9 cellular contexts compared by ENCODE assay signal in the genomic region with DNA sequence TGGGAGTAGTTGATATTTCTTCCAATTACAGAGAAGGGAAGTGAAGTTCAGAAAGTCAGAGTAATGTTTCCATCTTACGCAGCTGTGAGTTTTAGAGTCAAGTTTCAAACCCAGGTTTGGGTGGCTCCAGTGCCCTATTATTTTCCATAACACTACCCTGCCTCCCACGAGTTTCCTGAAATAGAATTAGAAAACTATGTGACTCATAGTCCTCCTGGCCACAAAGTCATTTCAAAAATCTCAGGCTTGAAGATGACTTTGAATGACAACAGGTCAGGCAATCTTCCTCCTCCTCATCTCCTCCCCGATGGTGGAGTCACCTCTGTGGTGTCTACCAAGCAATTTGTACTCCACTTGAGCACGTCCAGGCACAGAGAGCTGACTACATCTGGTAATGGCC.
A peak's percentile ranks its signal among the peaks of the same experiment; 100 is the strongest.
DNase-seq lines count a peak whose midpoint lies in the region; ATAC-seq lines count a peak whose summit lies in the region.
"Had no signal": no experiment of that assay in that cellular context is flagged by ENCODE, and none has a peak within 500 bp of the region (broad histone marks: within the 10 kb centered on the region; RNA-seq: fewer than 3 reads in every experiment).

No MANE protein-coding gene starts in this region.

- H3K36me3 Mint-ChIP-seq in activated CD4-positive, alpha-beta T cell treated with anti-CD3 and anti-CD28 coated beads, Interleukin-2, amount 10 ng/mL, durations not matched to agents 7 days and 5 days (ENCODE audit: low read depth): peaks cover 61% of the 10 kb centered on the region
- H3K36me3 Mint-ChIP-seq in activated T-helper 1 cell treated with anti-CD3 and anti-CD28 coated beads, Interleukin-12 subunit alpha, Interleukin-12 subunit beta, Interleukin-2, Interleukin-4 antibody, amounts not matched to agents 30 ng/mL and 10 ng/mL and 1 ng/mL, durations not matched to agents 14 hours and 24 hours and 36 hours (ENCODE audit: low read depth): peaks cover 10% of the 10 kb centered on the region

- CTCF ChIA-PET in activated CD4-positive, alpha-beta T cell treated with anti-CD3 and anti-CD28 coated beads, Interleukin-2, amount 10 ng/mL, durations not matched to agents 7 days and 5 days (lab: Charles Lee): interaction anchor here (0.7 to 2.5 kb wide), 3 partner anchors 10 to 16 kb away, joined by 3 to 8 read pairs (median 5); no protein-coding TSS in a partner anchor

- H3K9me3 Mint-ChIP-seq in activated CD4-positive, alpha-beta T cell treated with anti-CD3 and anti-CD28 coated beads, Interleukin-2, amount 10 ng/mL, durations not matched to agents 7 days and 5 days: peaks cover 38% of the 10 kb centered on the region
- H3K9me3 Mint-ChIP-seq in activated T-helper 1 cell treated with anti-CD3 and anti-CD28 coated beads, Interleukin-12 subunit alpha, Interleukin-12 subunit beta, Interleukin-2, Interleukin-4 antibody, amounts not matched to agents 30 ng/mL and 10 ng/mL and 1 ng/mL, durations not matched to agents 14 hours and 24 hours and 36 hours: peaks cover 18% of the 10 kb centered on the region

- peaks cover 2% of the 10 kb centered on the region for H3K27me3 Mint-ChIP-seq in activated CD4-positive, alpha-beta T cell treated with anti-CD3 and anti-CD28 coated beads, Interleukin-2, amount 10 ng/mL, durations not matched to agents 7 days and 5 days
- peaks cover 2% of the 10 kb centered on the region for H3K27me3 Mint-ChIP-seq in activated T-helper 1 cell treated with anti-CD3 and anti-CD28 coated beads, Interleukin-12 subunit alpha, Interleukin-12 subunit beta, Interleukin-2, Interleukin-4 antibody, amounts not matched to agents 30 ng/mL and 10 ng/mL and 1 ng/mL, durations not matched to agents 14 hours and 24 hours and 36 hours (ENCODE audit: insufficient read depth)

- intact Hi-C loops in activated T-helper 1 cell treated with anti-CD3 and anti-CD28 coated beads, Interleukin-12 subunit alpha, Interleukin-12 subunit beta, Interleukin-2, Interleukin-4 antibody, amounts not matched to agents 30 ng/mL and 10 ng/mL and 1 ng/mL, durations not matched to agents 14 hours and 24 hours and 36 hours (cut with micrococcal nuclease): loop anchor here (1.0 to 5.0 kb wide), 12 partner anchors 9 to 752 kb away; a partner anchor contains a TSS

- no peak overlapping the region for H3K4me3 Mint-ChIP-seq in activated CD4-positive, alpha-beta T cell treated with anti-CD3 and anti-CD28 coated beads, Interleukin-2, amount 10 ng/mL, durations not matched to agents 7 days and 5 days
- peak overlapping the region; percentile 16 for H3K4me3 Mint-ChIP-seq in activated T-helper 1 cell treated with anti-CD3 and anti-CD28 coated beads, Interleukin-12 subunit alpha, Interleukin-12 subunit beta, Interleukin-2, Interleukin-4 antibody, amounts not matched to agents 30 ng/mL and 10 ng/mL and 1 ng/mL, durations not matched to agents 14 hours and 24 hours and 36 hours

- H3K27ac Mint-ChIP-seq in activated CD4-positive, alpha-beta T cell treated with anti-CD3 and anti-CD28 coated beads, Interleukin-2, amount 10 ng/mL, durations not matched to agents 7 days and 5 days: no peak overlapping the region
- H3K27ac Mint-ChIP-seq in activated T-helper 1 cell treated with anti-CD3 and anti-CD28 coated beads, Interleukin-12 subunit alpha, Interleukin-12 subunit beta, Interleukin-2, Interleukin-4 antibody, amounts not matched to agents 30 ng/mL and 10 ng/mL and 1 ng/mL, durations not matched to agents 14 hours and 24 hours and 36 hours: peak overlapping the region; percentile 45

- DNase-seq in activated CD4-positive, alpha-beta T cell treated with anti-CD3 and anti-CD28 coated beads for 4 hours: peak; percentile 41 to 49
- DNase-seq in activated CD4-positive, alpha-beta T cell treated with anti-CD3 and anti-CD28 coated beads, Interleukin-2, amount 10 ng/mL, durations not matched to agents 7 days and 5 days: no peak
- no peak for DNase-seq in activated T-helper 1 cell treated with anti-CD3 and anti-CD28 coated beads, Interleukin-12 subunit alpha, Interleukin-12 subunit beta, Interleukin-2, Interleukin-4 antibody, amounts not matched to agents 30 ng/mL and 10 ng/mL and 1 ng/mL, durations not matched to agents 14 hours and 24 hours and 36 hours (ENCODE audit: low spot score)
- peak; percentile 28 to 38 (median 33) for DNase-seq in stimulated activated CD4-positive, alpha-beta T cell treated with anti-CD3 and anti-CD28 coated beads, TNF-alpha, amount 100 ng/mL, for 24 hours (ENCODE audit: low read depth in 3 of 3)
- DNase-seq in activated gamma-delta T cell treated with Interleukin-2 at 50 U/mL for 16 hours (no peak), NCI-H2029 (lab: John Stamatoyannopoulos, UW) (no peak), OCI-M1 (lab: John Stamatoyannopoulos, UW) (no peak)
- DNase-seq: heart left ventricle had no signal

- ATAC-seq in HG02885 (IDR thresholded peaks at IDR 0.05; ENCODE audit: poor library complexity, unreplicated experiment): peak; percentile 64

- POLR2A ChIA-PET in activated CD4-positive, alpha-beta T cell treated with anti-CD3 and anti-CD28 coated beads, Interleukin-2, amount 10 ng/mL, durations not matched to agents 7 days and 5 days (lab: Charles Lee): no interaction called here

- H3K4me1 Mint-ChIP-seq in activated CD4-positive, alpha-beta T cell treated with anti-CD3 and anti-CD28 coated beads, Interleukin-2, amount 10 ng/mL, durations not matched to agents 7 days and 5 days: peaks cover 91% of the 10 kb centered on the region
- H3K4me1 Mint-ChIP-seq in activated T-helper 1 cell treated with anti-CD3 and anti-CD28 coated beads, Interleukin-12 subunit alpha, Interleukin-12 subunit beta, Interleukin-2, Interleukin-4 antibody, amounts not matched to agents 30 ng/mL and 10 ng/mL and 1 ng/mL, durations not matched to agents 14 hours and 24 hours and 36 hours (ENCODE audit: low read depth): peaks cover 88% of the 10 kb centered on the region

Comparison
In these comparisons a context has a peak if more than half of its experiments do, and no peak if none do; other contexts are left out.
1. DNase-seq: peak in activated CD4-positive, alpha-beta T cell treated with anti-CD3 and anti-CD28 coated beads for 4 hours (2 of 2) and stimulated activated CD4-positive, alpha-beta T cell treated with anti-CD3 and anti-CD28 coated beads, TNF-alpha, amount 100 ng/mL, for 24 hours (3 of 3); none in activated CD4-positive, alpha-beta T cell treated with anti-CD3 and anti-CD28 coated beads, Interleukin-2, amount 10 ng/mL, durations not matched to agents 7 days and 5 days (single experiment), activated T-helper 1 cell treated with anti-CD3 and anti-CD28 coated beads, Interleukin-12 subunit alpha, Interleukin-12 subunit beta, Interleukin-2, Interleukin-4 antibody, amounts not matched to agents 30 ng/mL and 10 ng/mL and 1 ng/mL, durations not matched to agents 14 hours and 24 hours and 36 hours (single experiment), activated gamma-delta T cell treated with Interleukin-2 at 50 U/mL for 16 hours (single experiment), NCI-H2029 (single experiment) and OCI-M1 (single experiment).